Comparison of ENCODE assay signal across 8 cellular contexts in genomic region chr15:44296625-44297524, GRCh38. TPM values are rescaled to one million over a fixed set of nuclear protein-coding genes. Genes with fewer than 3 reads are reported as not detected.
DNase-seq lines count a peak whose midpoint lies in the region; ATAC-seq and TF ChIP-seq lines count a peak whose summit lies in the region.

No MANE protein-coding gene starts in this region.

- peak; percentile 57 for DNase-seq in EH (ENCODE audit: low read depth)
- peak; percentile 79 for DNase-seq in LNCaP clone FGC (ENCODE audit: low read depth)
- no peak for DNase-seq in activated CD4-positive, alpha-beta memory T cell treated with anti-CD3 and anti-CD28 coated beads for 36 hours
- peak; percentile 36 for DNase-seq in hepatocyte (ENCODE audit: low spot score)
- DNase-seq in substantia nigra (lab: John Stamatoyannopoulos, UW), result no peak
- DNase-seq in GM19240 (ENCODE audit: insufficient read length, low spot score), result no peak
- no peak for DNase-seq in stimulated activated CD4-positive, alpha-beta T cell treated with anti-CD3 and anti-CD28 coated beads, Interleukin-12 subunit alpha, Interleukin-12 subunit beta, amount 100 ng/mL, for 4 hours

- no peaks in the 10 kb centered on the region for H3K27me3 Mint-ChIP-seq in activated CD4-positive, alpha-beta memory T cell treated with anti-CD3 and anti-CD28 coated beads for 36 hours

- no peaks in the 10 kb centered on the region for H3K9me2 ChIP-seq in hepatocyte (replicated peaks; ENCODE audit: insufficient read depth)

- H3K27me3 ChIP-seq in hepatocyte, result no peaks in the 10 kb centered on the region

- H3K27ac ChIP-seq in hepatocyte (peak overlapping the region; percentile 72), substantia nigra (ENCODE audit: low read depth, low read length, poor library complexity, severe bottlenecking) (peak overlapping the region; percentile 26)

- ATAC-seq in GM19467 (IDR thresholded peaks at IDR 0.05; ENCODE audit: unreplicated experiment), result no peak

- H3K4me3 Mint-ChIP-seq in activated CD4-positive, alpha-beta memory T cell treated with anti-CD3 and anti-CD28 coated beads for 36 hours, result no peak overlapping the region

- no peak overlapping the region for H3K4me2 ChIP-seq in hepatocyte

- peaks cover 19% of the 10 kb centered on the region for H3K4me1 ChIP-seq in hepatocyte (ENCODE audit: insufficient read depth)

- H3K79me2 ChIP-seq in hepatocyte, result peaks cover 88% of the 10 kb centered on the region

- peaks cover 45% of the 10 kb centered on the region for H3K4me1 Mint-ChIP-seq in activated CD4-positive, alpha-beta memory T cell treated with anti-CD3 and anti-CD28 coated beads for 36 hours (ENCODE audit: low read depth)

- H4K20me1 ChIP-seq in hepatocyte (ENCODE audit: insufficient read depth, poor library complexity, severe bottlenecking), result no peaks in the 10 kb centered on the region

- peak overlapping the region; percentile 31 for H3K27ac Mint-ChIP-seq in activated CD4-positive, alpha-beta memory T cell treated with anti-CD3 and anti-CD28 coated beads for 36 hours

- no peaks in the 10 kb centered on the region for H3K9me3 ChIP-seq in hepatocyte (ENCODE audit: low read depth)

- H3K36me3 ChIP-seq in hepatocyte (replicated peaks; ENCODE audit: insufficient read depth, low read depth), result no peaks in the 10 kb centered on the region

- H3K36me3 Mint-ChIP-seq in activated CD4-positive, alpha-beta memory T cell treated with anti-CD3 and anti-CD28 coated beads for 36 hours, result peaks cover 15% of the 10 kb centered on the region

- no peak overlapping the region for H2AFZ ChIP-seq in hepatocyte

- H3K4me3 ChIP-seq in LNCaP clone FGC (ENCODE audit: low read depth, low read length) (no peak overlapping the region), hepatocyte (no peak overlapping the region)

- CTCF ChIA-PET in activated CD4-positive, alpha-beta memory T cell treated with anti-CD3 and anti-CD28 coated beads for 36 hours (lab: Charles Lee), result interaction anchor here (1.4 kb wide), 1 partner anchor 9 kb away, joined by 3 read pairs; no protein-coding TSS in a partner anchor

- TF ChIP-seq CTCF in LNCaP clone FGC (IDR thresholded peaks at IDR 0.05; ENCODE audit: control insufficient read depth, extremely low read depth, insufficient read depth) (no peak), hepatocyte (IDR thresholded peaks at IDR 0.05; ENCODE audit: poor library complexity) (no peak)

- intact Hi-C loops in activated CD4-positive, alpha-beta memory T cell treated with anti-CD3 and anti-CD28 coated beads for 36 hours (cut with micrococcal nuclease), result no loop called here

- POLR2A ChIA-PET in activated CD4-positive, alpha-beta memory T cell treated with anti-CD3 and anti-CD28 coated beads for 36 hours (lab: Charles Lee), result interaction anchor here (1.0 kb wide), 1 partner anchor 8 kb away, joined by 5 read pairs; the partner anchor contains the start of gene GOLM2

- 94% methylated on average over 3 of the region's 3 CpGs for whole genome bisulfite sequencing in hepatocyte (ENCODE audit: low lambda C conversion rate, missing lambda C conversion rate)

- H3K9me3 Mint-ChIP-seq in activated CD4-positive, alpha-beta memory T cell treated with anti-CD3 and anti-CD28 coated beads for 36 hours, result no peaks in the 10 kb centered on the region

RNA-seq across cellular contexts. Expression of gene GOLM2, which starts 8.4 kb away (rescaled TPM):
- total RNA-seq in activated CD4-positive, alpha-beta memory T cell treated with anti-CD3 and anti-CD28 coated beads for 36 hours, result 10 to 100 TPM; 35.1 to 35.5 TPM
- total RNA-seq in hepatocyte, result 115 and 128 TPM in 2 replicates
- 58.6 and 75.7 TPM in 2 replicates for polyA plus RNA-seq in hepatocyte

Comparison
In these comparisons a context has a peak if more than half of its experiments do, and no peak if none do; other contexts are left out.
1. DNase-seq: peak in EH (single experiment), LNCaP clone FGC (single experiment) and hepatocyte (single experiment); none in activated CD4-positive, alpha-beta memory T cell treated with anti-CD3 and anti-CD28 coated beads for 36 hours (single experiment), substantia nigra (0 of 49), GM19240 (single experiment) and stimulated activated CD4-positive, alpha-beta T cell treated with anti-CD3 and anti-CD28 coated beads, Interleukin-12 subunit alpha, Interleukin-12 subunit beta, amount 100 ng/mL, for 4 hours (single experiment).